ENCODE assay signal across 1 cellular context in genomic region chr9:127105805-127106492, GRCh38.
A peak's percentile ranks its signal among the peaks of the same experiment; 100 is the strongest.
TF ChIP-seq lines count a peak whose summit lies in the region.

No MANE protein-coding gene starts in this region.

TF ChIP-seq in SK-N-SH, 30 proteins besides CTCF, POLR2A, EP300 and RAD21 (continued from another document):
- TF ChIP-seq USF1 (IDR thresholded peaks at IDR 0.05; ENCODE audit: borderline replicate concordance, low read depth) (no peak), RFX5 (IDR thresholded peaks at IDR 0.05; ENCODE audit: low read length) (no peak), NFIC (IDR thresholded peaks at IDR 0.05; ENCODE audit: borderline replicate concordance) (no peak), RXRA (IDR thresholded peaks at IDR 0.05; ENCODE audit: borderline replicate concordance, low read depth) (no peak), MAX (IDR thresholded peaks at IDR 0.05; ENCODE audit: low read depth) (no peak), ZBTB33 (IDR thresholded peaks at IDR 0.05; ENCODE audit: borderline replicate concordance, low read depth) (no peak), MXI1 (IDR thresholded peaks at IDR 0.05; ENCODE audit: low read depth, low read length) (peak; percentile 78)
